In the genomic region with DNA sequence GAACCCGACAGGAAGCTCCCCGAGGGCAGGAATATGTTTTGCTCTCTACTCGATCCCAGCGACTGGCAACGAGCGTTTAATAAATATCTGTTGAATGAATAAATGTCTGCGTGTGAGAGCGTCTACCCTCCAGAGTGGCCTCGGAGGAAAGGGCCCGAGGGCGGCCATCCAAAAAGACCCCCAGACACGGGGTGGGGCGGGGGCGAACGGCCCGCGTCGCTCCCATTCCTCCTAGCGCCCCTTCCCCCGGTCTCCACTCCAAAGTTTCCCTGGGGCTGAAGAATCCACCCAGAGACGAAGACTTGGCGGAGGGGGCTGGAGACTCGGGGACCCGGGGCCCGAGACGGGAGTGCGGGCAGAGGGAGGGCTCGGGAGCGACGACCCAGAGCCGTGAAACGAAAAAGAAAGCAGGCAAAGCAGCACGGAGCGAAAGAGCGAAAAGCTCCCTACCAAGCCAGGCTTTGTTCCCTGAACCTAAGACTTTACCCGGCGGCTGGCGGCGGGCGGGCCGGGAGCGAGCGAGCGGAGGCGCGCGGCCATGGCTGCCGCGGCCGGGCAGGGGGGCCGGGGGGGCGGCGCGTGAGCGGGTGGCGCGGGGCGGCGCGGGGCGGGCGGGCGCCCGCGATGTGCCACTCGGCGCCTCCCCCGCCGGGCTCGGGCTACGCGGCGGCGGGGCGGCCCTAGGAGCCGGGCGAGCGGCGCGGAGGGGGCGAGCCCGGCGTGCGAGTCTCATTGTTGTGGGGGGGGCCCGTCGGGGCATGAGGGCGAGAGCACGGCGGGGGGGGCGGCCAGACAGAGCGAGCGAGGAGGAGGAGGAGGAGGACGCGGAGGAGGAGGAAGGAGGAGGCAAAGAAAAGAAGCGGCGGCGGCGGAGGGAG, we compare ENCODE assay signal across 8 cellular contexts. TPM values are rescaled to one million over a fixed set of nuclear protein-coding genes. Genes with fewer than 3 reads are reported as not detected.
DNase-seq lines count a peak whose midpoint lies in the region; ATAC-seq and TF ChIP-seq lines count a peak whose summit lies in the region.

A gene (plus strand): TSS at position 629 of the 878 bp plus-strand sequence. CDS start 360 bp downstream, outside the sequence.

- peaks cover 6% of the 10 kb centered on the region for H3K4me1 ChIP-seq in colonic mucosa

- H3K9ac ChIP-seq in colonic mucosa (ENCODE audit: low read depth in 2 of 2, low read length in 2 of 2) = peak within 1 kb of the TSS; percentile 92 to 99

- TF ChIP-seq CTCF in AG04449 (IDR thresholded peaks at IDR 0.05; ENCODE audit: insufficient read depth, low read length, missing control alignments) (no peak), colonic mucosa (IDR thresholded peaks at IDR 0.05) (no peak)

- peak within 1 kb of the TSS; percentile 76 for H3K4me3 ChIP-seq in AG04449 (ENCODE audit: low read depth, low read length)
- peak within 1 kb of the TSS; percentile 69 for H3K4me3 ChIP-seq in colonic mucosa

- no peak for ATAC-seq in HG03108 (IDR thresholded peaks at IDR 0.05; ENCODE audit: unreplicated experiment)

- no peaks in the 10 kb centered on the region for H3K9me3 ChIP-seq in colonic mucosa

- H3K27me3 ChIP-seq in colonic mucosa = no peaks in the 10 kb centered on the region

- intact Hi-C loops in colonic mucosa (cut with DNase I) = no loop called here

- CTCF ChIA-PET in AG04449 (lab: Yijun Ruan, JAX) = interaction anchor here (1.0 to 1.5 kb wide), 3 partner anchors 17 to 30 kb away, joined by 3 to 4 read pairs (median 3); no protein-coding TSS in a partner anchor

- DNase-seq in AG04449 (ENCODE audit: low read depth, low spot score) (no peak), H4 (ENCODE audit: low spot score) (peak; percentile 46), NCI-H460 (ENCODE audit: extremely low read depth, low read depth) (peak; percentile 63), colonic mucosa (peak; percentile 76), kidney glomerular epithelial cell (lab: John Stamatoyannopoulos, UW) (peak; percentile 36)
- peak; percentile 78 for DNase-seq in activated CD4-positive, alpha-beta T cell treated with anti-CD3 and anti-CD28 coated beads for 48 hours
- DNase-seq in stimulated activated CD4-positive, alpha-beta T cell treated with anti-CD3 and anti-CD28 coated beads, Interleukin-15, amount 100 ng/mL, for 24 hours = peak; percentile 84

- no peaks in the 10 kb centered on the region for H3K36me3 ChIP-seq in colonic mucosa

- H3K27ac ChIP-seq in colonic mucosa = peak within 1 kb of the TSS; percentile 95

- POLR2A ChIA-PET in AG04449 (lab: Yijun Ruan, JAX) = no interaction called here

RNA-seq across cellular contexts. Expression of the gene that starts here (rescaled TPM):
- 7.8 and 13.6 TPM in 2 replicates for total RNA-seq in H4 (2014; rRNA removed; shearing (Covaris generic))
- total RNA-seq in NCI-H460 (2014; rRNA removed; shearing (Covaris generic)) = 39.0 and 39.3 TPM in 2 replicates
- polyA plus RNA-seq in NCI-H460 (2014; cell fraction: nucleus; rRNA removed) = 69.2 and 81.7 TPM in 2 replicates
- 100 to 1,000 TPM in 1 of 2 donors, 10 to 100 TPM in 1; 74.1 to 109 TPM for total RNA-seq in colonic mucosa
